1 cellular context compared by ENCODE assay signal in the genomic region with DNA sequence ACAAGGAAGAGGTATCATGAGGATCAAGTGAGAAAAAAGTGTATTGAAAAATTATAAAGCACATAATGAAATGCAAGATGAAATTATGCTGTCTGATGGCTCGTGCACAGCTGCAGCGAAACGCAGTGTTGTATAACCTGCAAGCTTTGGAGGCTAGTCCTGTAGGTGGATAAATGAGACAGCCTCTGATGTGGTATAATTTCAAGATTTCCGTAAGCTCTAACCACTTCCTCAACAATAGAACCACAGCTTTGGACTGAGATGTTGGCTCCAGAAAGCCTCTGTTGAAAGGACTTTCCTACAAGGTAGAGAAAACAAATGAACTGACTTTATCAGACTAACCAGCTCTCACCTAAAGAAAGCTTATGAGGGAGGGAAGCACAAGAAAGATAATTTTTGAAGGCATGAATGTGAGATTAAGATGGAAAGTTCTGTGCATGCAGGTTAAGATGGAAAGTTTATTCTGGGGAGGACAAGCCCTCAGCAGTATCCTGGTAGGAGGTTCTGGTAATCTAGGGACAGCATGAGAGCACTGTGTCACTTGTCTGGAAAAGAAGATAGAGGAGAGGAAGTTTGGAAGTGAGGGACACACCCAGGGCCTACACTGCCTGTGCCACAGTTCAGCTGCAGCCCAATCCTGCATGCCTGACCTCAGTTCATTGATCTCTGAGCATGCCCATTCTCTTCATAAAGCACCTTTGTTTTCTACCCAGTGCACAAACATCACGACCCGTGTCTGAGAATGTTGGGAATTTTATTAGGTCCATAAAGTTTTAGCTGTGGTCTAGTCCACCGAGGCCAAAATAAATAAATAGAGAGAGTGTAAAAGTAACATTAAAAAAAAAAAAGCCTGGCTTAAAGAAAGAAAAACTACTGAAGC.
TF ChIP-seq lines count a peak whose summit lies in the region.

No MANE protein-coding gene starts in this region.

TF ChIP-seq in HEK293, 187 proteins besides CTCF, POLR2A, EP300 and RAD21 (continued from another document and continues in another):
- TF ChIP-seq, protein P1, sequence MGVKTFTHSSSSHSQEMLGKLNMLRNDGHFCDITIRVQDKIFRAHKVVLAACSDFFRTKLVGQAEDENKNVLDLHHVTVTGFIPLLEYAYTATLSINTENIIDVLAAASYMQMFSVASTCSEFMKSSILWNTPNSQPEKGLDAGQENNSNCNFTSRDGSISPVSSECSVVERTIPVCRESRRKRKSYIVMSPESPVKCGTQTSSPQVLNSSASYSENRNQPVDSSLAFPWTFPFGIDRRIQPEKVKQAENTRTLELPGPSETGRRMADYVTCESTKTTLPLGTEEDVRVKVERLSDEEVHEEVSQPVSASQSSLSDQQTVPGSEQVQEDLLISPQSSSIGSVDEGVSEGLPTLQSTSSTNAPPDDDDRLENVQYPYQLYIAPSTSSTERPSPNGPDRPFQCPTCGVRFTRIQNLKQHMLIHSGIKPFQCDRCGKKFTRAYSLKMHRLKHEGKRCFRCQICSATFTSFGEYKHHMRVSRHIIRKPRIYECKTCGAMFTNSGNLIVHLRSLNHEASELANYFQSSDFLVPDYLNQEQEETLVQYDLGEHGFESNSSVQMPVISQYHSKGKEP (tag by site-specific recombination; IDR thresholded peaks at IDR 0.05): peak; percentile 42; the same call in 1 of the 2 replicates
- TF ChIP-seq ZNF544 (tag by site-specific recombination; IDR thresholded peaks at IDR 0.05): no peak
- no peak for TF ChIP-seq ZNF596 (tag by site-specific recombination; IDR thresholded peaks at IDR 0.05)
- no peak for TF ChIP-seq ZNF529 (tag by site-specific recombination; IDR thresholded peaks at IDR 0.05; ENCODE audit: insufficient replicate concordance)
- no peak for TF ChIP-seq ZBTB17 (tag by site-specific recombination; IDR thresholded peaks at IDR 0.05)
- TF ChIP-seq, protein P2, sequence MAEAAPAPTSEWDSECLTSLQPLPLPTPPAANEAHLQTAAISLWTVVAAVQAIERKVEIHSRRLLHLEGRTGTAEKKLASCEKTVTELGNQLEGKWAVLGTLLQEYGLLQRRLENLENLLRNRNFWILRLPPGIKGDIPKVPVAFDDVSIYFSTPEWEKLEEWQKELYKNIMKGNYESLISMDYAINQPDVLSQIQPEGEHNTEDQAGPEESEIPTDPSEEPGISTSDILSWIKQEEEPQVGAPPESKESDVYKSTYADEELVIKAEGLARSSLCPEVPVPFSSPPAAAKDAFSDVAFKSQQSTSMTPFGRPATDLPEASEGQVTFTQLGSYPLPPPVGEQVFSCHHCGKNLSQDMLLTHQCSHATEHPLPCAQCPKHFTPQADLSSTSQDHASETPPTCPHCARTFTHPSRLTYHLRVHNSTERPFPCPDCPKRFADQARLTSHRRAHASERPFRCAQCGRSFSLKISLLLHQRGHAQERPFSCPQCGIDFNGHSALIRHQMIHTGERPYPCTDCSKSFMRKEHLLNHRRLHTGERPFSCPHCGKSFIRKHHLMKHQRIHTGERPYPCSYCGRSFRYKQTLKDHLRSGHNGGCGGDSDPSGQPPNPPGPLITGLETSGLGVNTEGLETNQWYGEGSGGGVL (tag by site-specific recombination; IDR thresholded peaks at IDR 0.05): no peak
- TF ChIP-seq SP7 (tag by site-specific recombination; IDR thresholded peaks at IDR 0.05): no peak
- TF ChIP-seq ZNF184 (tag by site-specific recombination; IDR thresholded peaks at IDR 0.05): no peak
- no peak for TF ChIP-seq ZNF16 (tag by site-specific recombination; IDR thresholded peaks at IDR 0.05; ENCODE audit: low read depth)
- TF ChIP-seq BCL11B (tag by site-specific recombination; IDR thresholded peaks at IDR 0.05; ENCODE audit: low read depth): no peak
- TF ChIP-seq, protein P3, sequence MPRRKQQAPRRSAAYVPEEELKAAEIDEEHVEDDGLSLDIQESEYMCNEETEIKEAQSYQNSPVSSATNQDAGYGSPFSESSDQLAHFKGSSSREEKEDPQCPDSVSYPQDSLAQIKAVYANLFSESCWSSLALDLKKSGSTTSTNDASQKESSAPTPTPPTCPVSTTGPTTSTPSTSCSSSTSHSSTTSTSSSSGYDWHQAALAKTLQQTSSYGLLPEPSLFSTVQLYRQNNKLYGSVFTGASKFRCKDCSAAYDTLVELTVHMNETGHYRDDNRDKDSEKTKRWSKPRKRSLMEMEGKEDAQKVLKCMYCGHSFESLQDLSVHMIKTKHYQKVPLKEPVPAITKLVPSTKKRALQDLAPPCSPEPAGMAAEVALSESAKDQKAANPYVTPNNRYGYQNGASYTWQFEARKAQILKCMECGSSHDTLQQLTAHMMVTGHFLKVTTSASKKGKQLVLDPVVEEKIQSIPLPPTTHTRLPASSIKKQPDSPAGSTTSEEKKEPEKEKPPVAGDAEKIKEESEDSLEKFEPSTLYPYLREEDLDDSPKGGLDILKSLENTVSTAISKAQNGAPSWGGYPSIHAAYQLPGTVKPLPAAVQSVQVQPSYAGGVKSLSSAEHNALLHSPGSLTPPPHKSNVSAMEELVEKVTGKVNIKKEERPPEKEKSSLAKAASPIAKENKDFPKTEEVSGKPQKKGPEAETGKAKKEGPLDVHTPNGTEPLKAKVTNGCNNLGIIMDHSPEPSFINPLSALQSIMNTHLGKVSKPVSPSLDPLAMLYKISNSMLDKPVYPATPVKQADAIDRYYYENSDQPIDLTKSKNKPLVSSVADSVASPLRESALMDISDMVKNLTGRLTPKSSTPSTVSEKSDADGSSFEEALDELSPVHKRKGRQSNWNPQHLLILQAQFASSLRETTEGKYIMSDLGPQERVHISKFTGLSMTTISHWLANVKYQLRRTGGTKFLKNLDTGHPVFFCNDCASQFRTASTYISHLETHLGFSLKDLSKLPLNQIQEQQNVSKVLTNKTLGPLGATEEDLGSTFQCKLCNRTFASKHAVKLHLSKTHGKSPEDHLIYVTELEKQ (tag by site-specific recombination; IDR thresholded peaks at IDR 0.05; ENCODE audit: borderline replicate concordance): no peak
- peak; percentile 55 for TF ChIP-seq FEZF1 (tag by site-specific recombination; IDR thresholded peaks at IDR 0.05)
- TF ChIP-seq, protein P4, sequence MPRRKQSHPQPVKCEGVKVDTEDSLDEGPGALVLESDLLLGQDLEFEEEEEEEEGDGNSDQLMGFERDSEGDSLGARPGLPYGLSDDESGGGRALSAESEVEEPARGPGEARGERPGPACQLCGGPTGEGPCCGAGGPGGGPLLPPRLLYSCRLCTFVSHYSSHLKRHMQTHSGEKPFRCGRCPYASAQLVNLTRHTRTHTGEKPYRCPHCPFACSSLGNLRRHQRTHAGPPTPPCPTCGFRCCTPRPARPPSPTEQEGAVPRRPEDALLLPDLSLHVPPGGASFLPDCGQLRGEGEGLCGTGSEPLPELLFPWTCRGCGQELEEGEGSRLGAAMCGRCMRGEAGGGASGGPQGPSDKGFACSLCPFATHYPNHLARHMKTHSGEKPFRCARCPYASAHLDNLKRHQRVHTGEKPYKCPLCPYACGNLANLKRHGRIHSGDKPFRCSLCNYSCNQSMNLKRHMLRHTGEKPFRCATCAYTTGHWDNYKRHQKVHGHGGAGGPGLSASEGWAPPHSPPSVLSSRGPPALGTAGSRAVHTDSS (tag by site-specific recombination; IDR thresholded peaks at IDR 0.05): no peak
- TF ChIP-seq KLF9 (tag by site-specific recombination; IDR thresholded peaks at IDR 0.05; ENCODE audit: low read depth): no peak
- no peak for TF ChIP-seq ZNF121 (tag by site-specific recombination; IDR thresholded peaks at IDR 0.05)
- no peak for TF ChIP-seq ZNF48 (tag by site-specific recombination; IDR thresholded peaks at IDR 0.05)
- no peak for TF ChIP-seq ZNF311 (tag by site-specific recombination; IDR thresholded peaks at IDR 0.05; ENCODE audit: borderline replicate concordance)
- TF ChIP-seq, protein P5, sequence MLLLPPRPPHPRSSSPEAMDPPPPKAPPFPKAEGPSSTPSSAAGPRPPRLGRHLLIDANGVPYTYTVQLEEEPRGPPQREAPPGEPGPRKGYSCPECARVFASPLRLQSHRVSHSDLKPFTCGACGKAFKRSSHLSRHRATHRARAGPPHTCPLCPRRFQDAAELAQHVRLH (tag by site-specific recombination; IDR thresholded peaks at IDR 0.05): peak; percentile 68
- TF ChIP-seq, protein P6, sequence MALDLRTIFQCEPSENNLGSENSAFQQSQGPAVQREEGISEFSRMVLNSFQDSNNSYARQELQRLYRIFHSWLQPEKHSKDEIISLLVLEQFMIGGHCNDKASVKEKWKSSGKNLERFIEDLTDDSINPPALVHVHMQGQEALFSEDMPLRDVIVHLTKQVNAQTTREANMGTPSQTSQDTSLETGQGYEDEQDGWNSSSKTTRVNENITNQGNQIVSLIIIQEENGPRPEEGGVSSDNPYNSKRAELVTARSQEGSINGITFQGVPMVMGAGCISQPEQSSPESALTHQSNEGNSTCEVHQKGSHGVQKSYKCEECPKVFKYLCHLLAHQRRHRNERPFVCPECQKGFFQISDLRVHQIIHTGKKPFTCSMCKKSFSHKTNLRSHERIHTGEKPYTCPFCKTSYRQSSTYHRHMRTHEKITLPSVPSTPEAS (tag by site-specific recombination; IDR thresholded peaks at IDR 0.05): no peak
- TF ChIP-seq TRIM28 (IDR thresholded peaks at IDR 0.05; ENCODE audit: borderline replicate concordance, low read length): no peak
- TF ChIP-seq, protein P7, sequence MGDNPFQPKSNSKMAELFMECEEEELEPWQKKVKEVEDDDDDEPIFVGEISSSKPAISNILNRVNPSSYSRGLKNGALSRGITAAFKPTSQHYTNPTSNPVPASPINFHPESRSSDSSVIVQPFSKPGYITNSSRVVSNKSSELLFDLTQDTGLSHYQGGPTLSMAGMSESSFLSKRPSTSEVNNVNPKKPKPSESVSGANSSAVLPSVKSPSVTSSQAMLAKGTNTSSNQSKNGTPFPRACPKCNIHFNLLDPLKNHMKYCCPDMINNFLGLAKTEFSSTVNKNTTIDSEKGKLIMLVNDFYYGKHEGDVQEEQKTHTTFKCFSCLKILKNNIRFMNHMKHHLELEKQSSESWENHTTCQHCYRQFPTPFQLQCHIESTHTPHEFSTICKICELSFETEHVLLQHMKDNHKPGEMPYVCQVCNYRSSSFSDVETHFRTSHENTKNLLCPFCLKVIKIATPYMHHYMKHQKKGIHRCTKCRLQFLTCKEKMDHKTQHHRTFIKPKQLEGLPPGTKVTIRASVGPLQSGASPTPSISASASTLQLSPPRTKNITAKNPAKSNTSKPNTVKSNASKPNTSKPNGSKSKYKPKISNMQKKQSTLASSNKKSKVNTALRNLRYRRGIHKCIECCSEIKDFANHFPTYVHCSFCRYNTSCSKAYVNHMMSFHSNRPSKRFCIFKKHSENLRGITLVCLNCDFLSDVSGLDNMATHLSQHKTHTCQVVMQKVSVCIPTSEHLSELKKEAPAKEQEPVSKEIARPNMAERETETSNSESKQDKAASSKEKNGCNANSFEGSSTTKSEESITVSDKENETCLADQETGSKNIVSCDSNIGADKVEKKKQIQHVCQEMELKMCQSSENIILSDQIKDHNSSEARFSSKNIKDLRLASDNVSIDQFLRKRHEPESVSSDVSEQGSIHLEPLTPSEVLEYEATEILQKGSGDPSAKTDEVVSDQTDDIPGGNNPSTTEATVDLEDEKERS (tag by site-specific recombination; IDR thresholded peaks at IDR 0.05): no peak
- no peak for TF ChIP-seq ZNF114 (tag by site-specific recombination; IDR thresholded peaks at IDR 0.05)
- TF ChIP-seq, protein P8, sequence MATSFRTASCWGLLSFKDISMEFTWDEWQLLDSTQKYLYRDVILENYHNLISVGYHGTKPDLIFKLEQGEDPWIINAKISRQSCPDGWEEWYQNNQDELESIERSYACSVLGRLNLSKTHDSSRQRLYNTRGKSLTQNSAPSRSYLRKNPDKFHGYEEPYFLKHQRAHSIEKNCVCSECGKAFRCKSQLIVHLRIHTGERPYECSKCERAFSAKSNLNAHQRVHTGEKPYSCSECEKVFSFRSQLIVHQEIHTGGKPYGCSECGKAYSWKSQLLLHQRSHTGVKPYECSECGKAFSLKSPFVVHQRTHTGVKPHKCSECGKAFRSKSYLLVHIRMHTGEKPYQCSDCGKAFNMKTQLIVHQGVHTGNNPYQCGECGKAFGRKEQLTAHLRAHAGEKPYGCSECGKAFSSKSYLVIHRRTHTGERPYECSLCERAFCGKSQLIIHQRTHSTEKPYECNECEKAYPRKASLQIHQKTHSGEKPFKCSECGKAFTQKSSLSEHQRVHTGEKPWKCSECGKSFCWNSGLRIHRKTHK (tag by site-specific recombination; IDR thresholded peaks at IDR 0.05): no peak
- peak; percentile 52; the same call in 1 of the 2 replicates for TF ChIP-seq ZXDB (tag by site-specific recombination; IDR thresholded peaks at IDR 0.05)
- TF ChIP-seq ZNF571 (tag by site-specific recombination; IDR thresholded peaks at IDR 0.05): no peak
- no peak for TF ChIP-seq ZNF629 (tag by site-specific recombination; IDR thresholded peaks at IDR 0.05)
- TF ChIP-seq, protein P9, sequence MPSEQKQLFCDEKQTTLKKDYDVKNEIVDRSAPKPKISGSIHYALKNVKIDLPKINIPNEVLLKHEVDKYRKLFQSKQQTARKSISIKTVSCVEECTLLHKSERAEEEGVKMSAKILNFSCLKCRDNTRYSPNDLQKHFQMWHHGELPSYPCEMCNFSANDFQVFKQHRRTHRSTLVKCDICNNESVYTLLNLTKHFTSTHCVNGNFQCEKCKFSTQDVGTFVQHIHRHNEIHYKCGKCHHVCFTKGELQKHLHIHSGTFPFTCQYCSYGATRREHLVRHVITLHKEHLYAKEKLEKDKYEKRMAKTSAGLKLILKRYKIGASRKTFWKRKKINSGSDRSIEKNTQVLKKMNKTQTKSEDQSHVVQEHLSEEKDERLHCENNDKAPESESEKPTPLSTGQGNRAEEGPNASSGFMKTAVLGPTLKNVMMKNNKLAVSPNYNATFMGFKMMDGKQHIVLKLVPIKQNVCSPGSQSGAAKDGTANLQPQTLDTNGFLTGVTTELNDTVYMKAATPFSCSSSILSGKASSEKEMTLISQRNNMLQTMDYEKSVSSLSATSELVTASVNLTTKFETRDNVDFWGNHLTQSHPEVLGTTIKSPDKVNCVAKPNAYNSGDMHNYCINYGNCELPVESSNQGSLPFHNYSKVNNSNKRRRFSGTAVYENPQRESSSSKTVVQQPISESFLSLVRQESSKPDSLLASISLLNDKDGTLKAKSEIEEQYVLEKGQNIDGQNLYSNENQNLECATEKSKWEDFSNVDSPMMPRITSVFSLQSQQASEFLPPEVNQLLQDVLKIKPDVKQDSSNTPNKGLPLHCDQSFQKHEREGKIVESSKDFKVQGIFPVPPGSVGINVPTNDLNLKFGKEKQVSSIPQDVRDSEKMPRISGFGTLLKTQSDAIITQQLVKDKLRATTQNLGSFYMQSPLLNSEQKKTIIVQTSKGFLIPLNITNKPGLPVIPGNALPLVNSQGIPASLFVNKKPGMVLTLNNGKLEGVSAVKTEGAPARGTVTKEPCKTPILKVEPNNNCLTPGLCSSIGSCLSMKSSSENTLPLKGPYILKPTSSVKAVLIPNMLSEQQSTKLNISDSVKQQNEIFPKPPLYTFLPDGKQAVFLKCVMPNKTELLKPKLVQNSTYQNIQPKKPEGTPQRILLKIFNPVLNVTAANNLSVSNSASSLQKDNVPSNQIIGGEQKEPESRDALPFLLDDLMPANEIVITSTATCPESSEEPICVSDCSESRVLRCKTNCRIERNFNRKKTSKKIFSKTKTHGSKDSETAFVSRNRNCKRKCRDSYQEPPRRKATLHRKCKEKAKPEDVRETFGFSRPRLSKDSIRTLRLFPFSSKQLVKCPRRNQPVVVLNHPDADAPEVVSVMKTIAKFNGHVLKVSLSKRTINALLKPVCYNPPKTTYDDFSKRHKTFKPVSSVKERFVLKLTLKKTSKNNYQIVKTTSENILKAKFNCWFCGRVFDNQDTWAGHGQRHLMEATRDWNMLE (tag by site-specific recombination; conservative IDR thresholded peaks at IDR 0.05; ENCODE audit: low read depth): no peak
- TF ChIP-seq ZNF785 (tag by site-specific recombination; IDR thresholded peaks at IDR 0.05): no peak
- no peak for TF ChIP-seq ZNF747 (tag by site-specific recombination; IDR thresholded peaks at IDR 0.05)
- TF ChIP-seq WT1 (tag by site-specific recombination; IDR thresholded peaks at IDR 0.05): no peak
- peak; percentile 74 for TF ChIP-seq HOXD13 (CRISPR knock-in tag; IDR thresholded peaks at IDR 0.05; ENCODE audit: borderline replicate concordance)
- TF ChIP-seq ZNF239 (tag by site-specific recombination; IDR thresholded peaks at IDR 0.05): no peak
- TF ChIP-seq ZSCAN23 (tag by site-specific recombination; IDR thresholded peaks at IDR 0.05): no peak
- TF ChIP-seq ZNF274 (IDR thresholded peaks at IDR 0.05; ENCODE audit: low read length): no peak
- TF ChIP-seq ZNF274 (tag by site-specific recombination; IDR thresholded peaks at IDR 0.05; ENCODE audit: borderline replicate concordance): no peak
